Comparison of ENCODE assay signal across 25 cellular contexts in the genomic region with DNA sequence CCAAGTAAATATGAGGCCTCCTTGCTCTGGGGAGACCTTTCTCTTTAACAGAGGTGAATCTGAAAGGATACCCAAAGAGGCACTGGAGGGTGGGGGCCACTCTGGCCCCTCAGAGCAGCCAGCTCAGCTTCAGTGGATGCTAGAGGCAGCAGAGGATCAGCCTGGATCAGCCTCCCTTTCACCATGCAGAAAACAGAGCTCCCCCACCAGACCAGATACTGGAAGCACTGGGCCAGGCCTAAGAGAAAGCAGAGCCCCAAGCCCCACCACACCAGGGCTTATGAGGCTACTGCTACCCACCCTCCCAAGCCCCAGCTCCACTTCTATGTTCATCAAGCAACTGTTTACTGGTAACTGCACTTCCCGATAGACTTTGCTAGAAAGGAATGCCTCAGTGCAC. TPM values are rescaled to one million over a fixed set of nuclear protein-coding genes. Genes with fewer than 3 reads are reported as not detected.
DNase-seq lines count a peak whose midpoint lies in the region; ATAC-seq and TF ChIP-seq lines count a peak whose summit lies in the region.
"Had no signal": no experiment of that assay in that cellular context is flagged by ENCODE, and none has a peak within 500 bp of the region (broad histone marks: within the 10 kb centered on the region; RNA-seq: fewer than 3 reads in every experiment).

No MANE protein-coding gene starts in this region.

- H3K4me1 ChIP-seq in liver (ENCODE audit: control insufficient read depth in 4 of 4, insufficient read depth in 4 of 4, low read length in 3 of 4) = peaks cover 18 to 66% (median 34%) of the 10 kb centered on the region in 4 donors

- H3K27ac ChIP-seq in WERI-Rb-1 = no peak overlapping the region
- peak overlapping the region; percentile 92 to 99 for H3K27ac ChIP-seq in liver (ENCODE audit: low read depth in 1 of 2, low read length in 2 of 2)
- H3K27ac ChIP-seq: RWPE1 had no signal

- 90% methylated on average over 1 of the region's 1 CpG for WGBS in liver

- no peak for ATAC-seq in HG03469 (IDR thresholded peaks at IDR 0.05; ENCODE audit: unreplicated experiment)
- no peak for ATAC-seq in HG02798 (IDR thresholded peaks at IDR 0.05; ENCODE audit: poor library complexity, unreplicated experiment)
- ATAC-seq: activated CD4-positive, CD25-positive, alpha-beta regulatory T cell treated with anti-CD3 and anti-CD28 coated beads, Interleukin-2, amount 50 U/mL, for 24 hours; activated CD8-positive, alpha-beta T cell treated with anti-CD3 and anti-CD28 coated beads for 36 hours; GM12878; left colon had no signal

- DNase-seq in H7 (peak; percentile 55), WERI-Rb-1 (peak; percentile 28), GF-D8 (lab: John Stamatoyannopoulos, UW) (no peak)
- DNase-seq: activated CD8-positive, alpha-beta T cell treated with anti-CD3 and anti-CD28 coated beads for 36 hours; activated gamma-delta T cell; cerebellar nuclear complex; head of caudate nucleus; left colon; NCI-H1694; NCI-H2171 treated with DMSO at 0.1 percent for 48 hours; NCI-H524; nucleus accumbens; SK-N-SH; trophoblast cell had no signal

- H3K9ac ChIP-seq in liver (ENCODE audit: low read depth in 1 of 2, low read length in 2 of 2) = peak overlapping the region in 1 of 2 donors; percentile 43
- H3K9ac ChIP-seq: SK-N-SH had no signal

- TF ChIP-seq RAD21 in liver (IDR thresholded peaks at IDR 0.05) = no peak

- H3K36me3 ChIP-seq in H7 (replicated peaks; ENCODE audit: control insufficient read depth, insufficient read depth, low read length) (no peaks in the 10 kb centered on the region), WERI-Rb-1 (no peaks in the 10 kb centered on the region), liver (ENCODE audit: control insufficient read depth in 4 of 4, insufficient read depth in 3 of 4, low read depth in 1 of 4, low read length in 3 of 4) (no peaks in the 10 kb centered on the region)

- H3K4me3 ChIP-seq in H7 (ENCODE audit: insufficient read depth, low read depth, low read length) (no peak overlapping the region), WERI-Rb-1 (ENCODE audit: low read depth, low read length) (no peak overlapping the region), liver (ENCODE audit: low read depth in 1 of 3, low read length in 3 of 3) (no peak overlapping the region)
- H3K4me3 ChIP-seq: GM12878 had no signal

- peaks cover 15% of the 10 kb centered on the region; the same call in 1 of the 2 replicates for H3K27me3 ChIP-seq in H7 (ENCODE audit: control insufficient read depth, insufficient read depth, low read length)
- H3K27me3 ChIP-seq in WERI-Rb-1 (ENCODE audit: insufficient read depth, low read depth, severe bottlenecking) = peaks cover 3% of the 10 kb centered on the region
- no peaks in the 10 kb centered on the region for H3K27me3 ChIP-seq in liver (ENCODE audit: control insufficient read depth in 4 of 4, insufficient read depth in 4 of 4, low read length in 3 of 4)

- no peaks in the 10 kb centered on the region for H3K9me3 ChIP-seq in WERI-Rb-1 (ENCODE audit: severe bottlenecking)
- H3K9me3 ChIP-seq in liver (ENCODE audit: control insufficient read depth in 4 of 4, low read length in 3 of 4) = no peaks in the 10 kb centered on the region
- H3K9me3 ChIP-seq: SK-N-SH had no signal

- TF ChIP-seq CTCF in GM12872 (IDR thresholded peaks at IDR 0.05; ENCODE audit: insufficient read depth, low read depth, low read length) = 0 out of 3 replicates have a peak, but pooled peaks have one; percentile 7
- peak; percentile 33; the same call in 1 of the 2 replicates for TF ChIP-seq CTCF in WERI-Rb-1 (IDR thresholded peaks at IDR 0.05; ENCODE audit: low read depth, low read length)
- TF ChIP-seq CTCF in liver (IDR thresholded peaks at IDR 0.05; ENCODE audit: low read depth, low read length, missing input control) = no peak

TF ChIP-seq in liver, 16 proteins besides CTCF, POLR2A, EP300 and RAD21:
- TF ChIP-seq, protein P1, sequence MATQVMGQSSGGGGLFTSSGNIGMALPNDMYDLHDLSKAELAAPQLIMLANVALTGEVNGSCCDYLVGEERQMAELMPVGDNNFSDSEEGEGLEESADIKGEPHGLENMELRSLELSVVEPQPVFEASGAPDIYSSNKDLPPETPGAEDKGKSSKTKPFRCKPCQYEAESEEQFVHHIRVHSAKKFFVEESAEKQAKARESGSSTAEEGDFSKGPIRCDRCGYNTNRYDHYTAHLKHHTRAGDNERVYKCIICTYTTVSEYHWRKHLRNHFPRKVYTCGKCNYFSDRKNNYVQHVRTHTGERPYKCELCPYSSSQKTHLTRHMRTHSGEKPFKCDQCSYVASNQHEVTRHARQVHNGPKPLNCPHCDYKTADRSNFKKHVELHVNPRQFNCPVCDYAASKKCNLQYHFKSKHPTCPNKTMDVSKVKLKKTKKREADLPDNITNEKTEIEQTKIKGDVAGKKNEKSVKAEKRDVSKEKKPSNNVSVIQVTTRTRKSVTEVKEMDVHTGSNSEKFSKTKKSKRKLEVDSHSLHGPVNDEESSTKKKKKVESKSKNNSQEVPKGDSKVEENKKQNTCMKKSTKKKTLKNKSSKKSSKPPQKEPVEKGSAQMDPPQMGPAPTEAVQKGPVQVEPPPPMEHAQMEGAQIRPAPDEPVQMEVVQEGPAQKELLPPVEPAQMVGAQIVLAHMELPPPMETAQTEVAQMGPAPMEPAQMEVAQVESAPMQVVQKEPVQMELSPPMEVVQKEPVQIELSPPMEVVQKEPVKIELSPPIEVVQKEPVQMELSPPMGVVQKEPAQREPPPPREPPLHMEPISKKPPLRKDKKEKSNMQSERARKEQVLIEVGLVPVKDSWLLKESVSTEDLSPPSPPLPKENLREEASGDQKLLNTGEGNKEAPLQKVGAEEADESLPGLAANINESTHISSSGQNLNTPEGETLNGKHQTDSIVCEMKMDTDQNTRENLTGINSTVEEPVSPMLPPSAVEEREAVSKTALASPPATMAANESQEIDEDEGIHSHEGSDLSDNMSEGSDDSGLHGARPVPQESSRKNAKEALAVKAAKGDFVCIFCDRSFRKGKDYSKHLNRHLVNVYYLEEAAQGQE (IDR thresholded peaks at IDR 0.05) = no peak
- TF ChIP-seq YY1 (IDR thresholded peaks at IDR 0.05) (no peak), HNF4A (conservative IDR thresholded peaks at IDR 0.05) (no peak), FOXA1 (IDR thresholded peaks at IDR 0.05) (no peak), SP1 (IDR thresholded peaks at IDR 0.05) (no peak)
TF ChIP-seq in liver: peak in this region for 0.

RNA-seq across cellular contexts. Expression of a gene that starts 4.0 kb away (rescaled TPM):
- 9.7 and 16.4 TPM in 2 replicates for total RNA-seq in H7 (2014; rRNA removed; shearing (Covaris generic))
- 100 to 1,000 TPM in 1 of 2 donors, 10 to 100 TPM in 1; 47.2 to 106 TPM for total RNA-seq in liver
- 100 to 1,000 TPM in 1 of 2 donors, 10 to 100 TPM in 1; 80.2 to 152 TPM for polyA plus RNA-seq in liver

RNA-seq across cellular contexts. Expression of a gene that starts 29.4 kb away (rescaled TPM):
- total RNA-seq in H7 (2014; rRNA removed; shearing (Covaris generic)) = 3.1 and 3.4 TPM in 2 replicates
- total RNA-seq in liver = under 1 TPM; 0.75 to 0.89 TPM
- polyA plus RNA-seq in liver = 10 to 100 TPM in 1 of 2 donors, 1 to 10 TPM in 1; 5.5 to 18.1 TPM
- total RNA-seq: fibroblast of villous mesenchyme, skeletal muscle tissue had no signal

RNA-seq across cellular contexts. Expression of a gene that starts 40.5 kb away (rescaled TPM):
- not detected in 2 replicates for total RNA-seq in H7 (2014; rRNA removed; shearing (Covaris generic))
- 10 to 100 TPM in 1 of 2 donors, not detected in 1; 24.2 TPM for total RNA-seq in liver
- polyA plus RNA-seq in liver = 1 to 10 TPM in 1 of 2 donors, under 1 TPM in 1; 0.74 to 1.2 TPM
- total RNA-seq: fibroblast of villous mesenchyme had no signal
- polyA plus RNA-seq: SK-N-SH had no signal

RNA-seq across cellular contexts. Expression of a gene that starts 50.0 kb away (rescaled TPM):
- total RNA-seq in H7 (2014; rRNA removed; shearing (Covaris generic)) = not detected in 2 replicates
- 1 to 10 TPM in 1 of 2 donors, not detected in 1; 4.9 TPM for total RNA-seq in liver
- under 1 TPM in 1 of 2 donors, not detected in 1; 0.22 TPM for polyA plus RNA-seq in liver
- total RNA-seq: activated CD8-positive, alpha-beta T cell treated with anti-CD3 and anti-CD28 coated beads for 36 hours; fibroblast of villous mesenchyme; GM12878; left colon; mesenteric fat pad; pulmonary artery endothelial cell had no signal
- polyA plus RNA-seq: GM12878, SK-N-SH had no signal
